Comparison of ENCODE assay signal across 8 cellular contexts in the genomic region with DNA sequence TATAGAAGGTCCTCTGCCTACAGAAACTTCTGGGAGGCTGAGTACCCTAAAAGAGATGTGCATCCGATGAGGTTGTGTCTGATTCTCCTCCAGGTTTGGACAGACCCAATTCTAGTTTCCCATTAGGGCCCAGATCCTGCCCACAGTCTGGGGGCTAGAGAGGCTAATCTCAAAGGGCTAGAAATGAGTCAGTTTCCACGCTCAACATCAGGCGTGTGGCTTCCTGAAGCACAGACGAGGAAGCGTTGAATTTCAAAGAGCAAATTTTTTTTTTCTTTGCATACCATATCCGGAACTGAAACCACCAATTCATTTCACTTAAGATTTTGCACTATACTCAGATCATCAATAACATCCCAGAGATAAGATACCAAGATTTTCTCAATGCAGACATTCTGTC.
A peak's percentile ranks its signal among the peaks of the same experiment; 100 is the strongest.
DNase-seq lines count a peak whose midpoint lies in the region; ATAC-seq and TF ChIP-seq lines count a peak whose summit lies in the region.

No MANE protein-coding gene starts in this region.

- TF ChIP-seq CTCF in mesothelial cell of epicardium (IDR thresholded peaks at IDR 0.05; ENCODE audit: unreplicated experiment): no peak

- DNase-seq in T-helper 22 cell (ENCODE audit: low read depth) (peak; percentile 54), dermis blood vessel endothelial cell (peak; percentile 14), inferior parietal cortex (ENCODE audit: extremely low spot score) (no peak), mesothelial cell of epicardium (ENCODE audit: low spot score in 2 of 2, unreplicated experiment in 2 of 2) (no peak), NCI-H1930 (lab: John Stamatoyannopoulos, UW) (no peak)
- peak; percentile 64 to 75 for DNase-seq in stimulated activated naive CD8-positive, alpha-beta T cell treated with anti-CD3 and anti-CD28 coated beads, Interleukin-15, amount 100 ng/mL, for 72 hours

- H3K9me3 Mint-ChIP-seq in stimulated activated naive CD8-positive, alpha-beta T cell treated with anti-CD3 and anti-CD28 coated beads, Interleukin-15, amount 100 ng/mL, for 72 hours: peaks cover 0 to 6% of the 10 kb centered on the region in 2 donors
- no peaks in the 10 kb centered on the region for H3K9me3 Mint-ChIP-seq in mesothelial cell of epicardium

- no peaks in the 10 kb centered on the region for H3K27me3 Mint-ChIP-seq in stimulated activated naive CD8-positive, alpha-beta T cell treated with anti-CD3 and anti-CD28 coated beads, Interleukin-15, amount 100 ng/mL, for 72 hours
- no peaks in the 10 kb centered on the region for H3K27me3 Mint-ChIP-seq in mesothelial cell of epicardium (ENCODE audit: low read depth)

- ATAC-seq in GM18873 (IDR thresholded peaks at IDR 0.05; ENCODE audit: low FRiP score, unreplicated experiment): peak; percentile 88
- ATAC-seq in HG03039 (IDR thresholded peaks at IDR 0.05; ENCODE audit: unreplicated experiment): peak; percentile 86
- peak; percentile 84 for ATAC-seq in stimulated activated naive CD8-positive, alpha-beta T cell treated with anti-CD3 and anti-CD28 coated beads, Interleukin-15, amount 100 ng/mL, for 72 hours

- peak overlapping the region; percentile 95 to 96 for H3K27ac Mint-ChIP-seq in stimulated activated naive CD8-positive, alpha-beta T cell treated with anti-CD3 and anti-CD28 coated beads, Interleukin-15, amount 100 ng/mL, for 72 hours
- no peak overlapping the region for H3K27ac Mint-ChIP-seq in mesothelial cell of epicardium

- peak overlapping the region; percentile 72 to 74 for H3K4me3 Mint-ChIP-seq in stimulated activated naive CD8-positive, alpha-beta T cell treated with anti-CD3 and anti-CD28 coated beads, Interleukin-15, amount 100 ng/mL, for 72 hours
- H3K4me3 Mint-ChIP-seq in mesothelial cell of epicardium: no peak overlapping the region

- peaks cover 77% of the 10 kb centered on the region for H3K4me1 Mint-ChIP-seq in stimulated activated naive CD8-positive, alpha-beta T cell treated with anti-CD3 and anti-CD28 coated beads, Interleukin-15, amount 100 ng/mL, for 72 hours
- H3K4me1 Mint-ChIP-seq in mesothelial cell of epicardium: peaks cover 46% of the 10 kb centered on the region

- no peaks in the 10 kb centered on the region for H3K36me3 Mint-ChIP-seq in mesothelial cell of epicardium

Comparison
In these comparisons a context has a peak if more than half of its experiments do, and no peak if none do; other contexts are left out.
1. DNase-seq: peak in T-helper 22 cell (single experiment), dermis blood vessel endothelial cell (single experiment) and stimulated activated naive CD8-positive, alpha-beta T cell treated with anti-CD3 and anti-CD28 coated beads, Interleukin-15, amount 100 ng/mL, for 72 hours (2 of 2); none in inferior parietal cortex (single experiment), mesothelial cell of epicardium (0 of 2) and NCI-H1930 (0 of 2).
2. Peak in every context shown above with its lines, with median percentiles within 50 percentile points of each other: ATAC-seq.